29 cellular contexts compared by ENCODE assay signal in genomic region chr2:4662161-4662779, GRCh38.
A peak's percentile ranks its signal among the peaks of the same experiment; 100 is the strongest.
DNase-seq lines count a peak whose midpoint lies in the region; ATAC-seq and TF ChIP-seq lines count a peak whose summit lies in the region.
"Had no signal": no experiment of that assay in that cellular context is flagged by ENCODE, and none has a peak within 500 bp of the region (broad histone marks: within the 10 kb centered on the region; RNA-seq: fewer than 3 reads in every experiment).

No MANE protein-coding gene starts in this region.

- no peak overlapping the region for H4K5ac ChIP-seq in mesendoderm (ENCODE audit: low read length)

- H3K4ac ChIP-seq in mesendoderm (ENCODE audit: low read depth, low read length), result no peak overlapping the region

- H3K4me2 ChIP-seq in BLaER1 (peak overlapping the region; percentile 46), mesendoderm (ENCODE audit: low read length) (no peak overlapping the region)

- H3K27me3 ChIP-seq in BLaER1 (no peaks in the 10 kb centered on the region), mesendoderm (ENCODE audit: insufficient read depth, low read length, poor library complexity) (no peaks in the 10 kb centered on the region), right cardiac atrium (ENCODE audit: control insufficient read depth, insufficient read depth) (no peaks in the 10 kb centered on the region)
- H3K27me3 ChIP-seq: stomach, tibial artery had no signal

- H3K23ac ChIP-seq in mesendoderm (ENCODE audit: low read length), result no peak overlapping the region

- H3K9me3 ChIP-seq in BLaER1 (no peaks in the 10 kb centered on the region), right cardiac atrium (ENCODE audit: control insufficient read depth, low read length) (no peaks in the 10 kb centered on the region)
- H3K9me3 ChIP-seq: left ventricle myocardium inferior, tibial artery had no signal

- no peak overlapping the region for H2BK15ac ChIP-seq in mesendoderm (replicated peaks; ENCODE audit: low read depth)

- WGBS in mesendoderm (ENCODE audit: extremely low coverage, insufficient coverage, low lambda C conversion rate), result no CpG with 5 or more reads among the region's 8 CpGs
- WGBS in right cardiac atrium, result 46% methylated on average over 8 of the region's 8 CpGs

- H2BK5ac ChIP-seq in mesendoderm (ENCODE audit: low read length), result no peak overlapping the region

- in situ Hi-C loops in astrocyte of the spinal cord (cut with HindIII; ENCODE audit: low sequenced_read_pairs), result no loop called here

- H3K4me3 ChIP-seq in BLaER1 (no peak overlapping the region), astrocyte of the spinal cord (ENCODE audit: low read depth, low read length) (no peak overlapping the region), mesendoderm (ENCODE audit: low read length) (no peak overlapping the region), right cardiac atrium (ENCODE audit: low read length) (no peak overlapping the region)
- H3K4me3 ChIP-seq: left ventricle myocardium inferior, stomach, tibial artery had no signal

- no peak for TF ChIP-seq CTCF in astrocyte of the spinal cord (IDR thresholded peaks at IDR 0.05; ENCODE audit: low read depth, low read length)

- H2BK120ac ChIP-seq in mesendoderm (ENCODE audit: low read depth, low read length), result no peak overlapping the region

- no peaks in the 10 kb centered on the region for H3K79me1 ChIP-seq in mesendoderm (ENCODE audit: low read length)

- no peak overlapping the region for H2AK5ac ChIP-seq in mesendoderm (ENCODE audit: low read length)

- no peaks in the 10 kb centered on the region for H3K36me3 ChIP-seq in BLaER1
- H3K36me3 ChIP-seq in mesendoderm (ENCODE audit: control insufficient read depth, insufficient read depth, low read length), result no peaks in the 10 kb centered on the region
- H3K36me3 ChIP-seq: left ventricle myocardium inferior, stomach, tibial artery had no signal

- no peak overlapping the region for H3K18ac ChIP-seq in mesendoderm (ENCODE audit: low read length)

- intact Hi-C loops in right cardiac atrium (cut with DNase I), result no loop called here

- H3K79me2 ChIP-seq in mesendoderm (ENCODE audit: control insufficient read depth, insufficient read depth, low read length), result no peaks in the 10 kb centered on the region

- H3K9ac ChIP-seq in BLaER1, result no peak overlapping the region
- no peak overlapping the region for H3K9ac ChIP-seq in mesendoderm (ENCODE audit: low read length)

- no peaks in the 10 kb centered on the region for H4K20me1 ChIP-seq in BLaER1

- peaks cover 19% of the 10 kb centered on the region for H3K4me1 ChIP-seq in BLaER1
- H3K4me1 ChIP-seq in mesendoderm (ENCODE audit: control insufficient read depth, low read depth, low read length), result no peaks in the 10 kb centered on the region
- H3K4me1 ChIP-seq in right cardiac atrium (ENCODE audit: control insufficient read depth, insufficient read depth, low read length), result no peaks in the 10 kb centered on the region
- H3K4me1 ChIP-seq: left ventricle myocardium inferior, stomach, tibial artery had no signal

- no peak for ATAC-seq in right cardiac atrium
- no peak for ATAC-seq in GM18868 (IDR thresholded peaks at IDR 0.05; ENCODE audit: unreplicated experiment)
- ATAC-seq: CD8-positive, alpha-beta T cell had no signal

- peak; percentile 4 for DNase-seq in NCI-H460 (ENCODE audit: extremely low read depth, low read depth)
- peak; percentile 21 for DNase-seq in astrocyte of the spinal cord (ENCODE audit: low read depth, low spot score)
- DNase-seq in mesendoderm, result peak; percentile 45
- no peak for DNase-seq in hippocampal formation (lab: John Stamatoyannopoulos, UW)
- DNase-seq in right cardiac atrium, result no peak
- DNase-seq in ureter (ENCODE audit: low spot score), result no peak
- DNase-seq: activated CD4-positive, alpha-beta T cell treated with anti-CD3 and anti-CD28 coated beads, Interleukin-2, amount 10 ng/mL, durations not matched to agents 7 days and 5 days; activated naive CD4-positive, alpha-beta T cell treated with anti-CD3 and anti-CD28 coated beads, Interleukin-2, amount 10 ng/mL, durations not matched to agents 7 days and 5 days; CD8-positive, alpha-beta T cell; cortex of kidney; GDM1; hypothalamus; immature natural killer cell; Kasumi-1; left ventricle myocardium inferior; MV-4-11; naive B cell; NCI-H1694 treated with DMSO at 0.1 percent for 48 hours; NCI-H2171 treated with DMSO at 0.1 percent for 48 hours; NCI-H526 treated with DMSO at 0.1 percent for 48 hours; occipital lobe; small intestine; stimulated activated CD4-positive, alpha-beta T cell treated with anti-CD3 and anti-CD28 coated beads, Interleukin-1b, Interleukin-23, amount 100 ng/mL, for 48 hours; stimulated activated CD8-positive, alpha-beta memory T cell treated with anti-CD3 and anti-CD28 coated beads, Interleukin-4, amount 100 ng/mL, for 48 hours; stomach; tibial artery had no signal

- no peak overlapping the region for H3K27ac ChIP-seq in BLaER1
- no peak overlapping the region for H3K27ac ChIP-seq in mesendoderm (ENCODE audit: low read depth, low read length)
- H3K27ac ChIP-seq in right cardiac atrium (ENCODE audit: low read length), result no peak overlapping the region
- H3K27ac ChIP-seq: left ventricle myocardium inferior, stomach, tibial artery, VCaP had no signal

- no peak overlapping the region for H4K8ac ChIP-seq in mesendoderm (ENCODE audit: low read depth, low read length)

- H3K56ac ChIP-seq in mesendoderm (ENCODE audit: low read length), result no peak overlapping the region

Comparison
In these comparisons a context has a peak if more than half of its experiments do, and no peak if none do; other contexts are left out.
1. DNase-seq: peak in NCI-H460 (single experiment), astrocyte of the spinal cord (single experiment) and mesendoderm (single experiment); none in hippocampal formation (0 of 2), right cardiac atrium (0 of 3) and ureter (single experiment).